Comparison of ENCODE assay signal across 16 cellular contexts in the genomic region with DNA sequence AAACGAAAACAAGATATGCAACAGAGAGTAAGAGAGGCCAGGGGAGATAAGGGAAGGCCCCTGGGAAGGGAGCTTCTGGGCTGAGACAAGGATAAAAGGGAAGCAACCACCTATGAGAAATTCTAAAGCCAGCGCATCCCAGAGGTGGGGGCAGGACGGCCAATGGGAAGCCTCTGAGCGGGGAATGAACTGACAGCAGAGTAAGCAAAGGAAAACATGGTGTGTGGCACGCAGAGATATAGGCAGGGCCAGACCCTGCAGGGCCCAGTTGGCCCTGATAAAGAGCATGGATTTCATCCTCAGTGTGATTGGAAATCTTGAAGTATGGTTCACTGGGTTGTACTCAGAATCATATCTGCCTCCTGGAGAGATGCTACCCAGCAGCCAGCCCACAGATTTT.
DNase-seq lines count a peak whose midpoint lies in the region; ATAC-seq lines count a peak whose summit lies in the region.
"Had no signal": no experiment of that assay in that cellular context is flagged by ENCODE, and none has a peak within 500 bp of the region (broad histone marks: within the 10 kb centered on the region; RNA-seq: fewer than 3 reads in every experiment).

No MANE protein-coding gene starts in this region.

- no CpG with 5 or more reads among the region's 5 CpGs for WGBS in neuronal stem cell (ENCODE audit: extremely low coverage in 2 of 2, insufficient read length in 2 of 2, insufficient replicate concordance in 1 of 2), 2 donors

- no peak overlapping the region for H2BK15ac ChIP-seq in neuronal stem cell (ENCODE audit: low read length)

- peak overlapping the region; percentile 64 for H3K18ac ChIP-seq in neuronal stem cell (ENCODE audit: low read length)

- no peak overlapping the region for H2BK12ac ChIP-seq in neuronal stem cell (ENCODE audit: low read length)

- H2BK120ac ChIP-seq in neuronal stem cell (ENCODE audit: low read depth, low read length) = no peak overlapping the region

- no peak overlapping the region for H3K27ac ChIP-seq in neuronal stem cell (replicated peaks; ENCODE audit: low read length)
- H3K27ac ChIP-seq: BLaER1, PC-9, SJSA1 had no signal

- H3K27me3 ChIP-seq in neuronal stem cell (ENCODE audit: control insufficient read depth in 3 of 3, insufficient read depth in 3 of 3, low read depth in 1 of 3, low read length in 3 of 3) = no peaks in the 10 kb centered on the region
- H3K27me3 ChIP-seq: BLaER1, SJSA1 had no signal

- intact Hi-C loops in Right ventricle myocardium inferior (cut with DNase I) = loop anchor here (5.0 kb wide), 1 partner anchor 69 kb away; no protein-coding TSS in a partner anchor
- intact Hi-C loops in cardiac septum (cut with DNase I) = loop anchor here (5.0 kb wide), 2 partner anchors 69 to 76 kb away; a partner anchor contains a TSS

- peaks cover 8 to 15% of the 10 kb centered on the region in 2 donors for H3K4me1 ChIP-seq in neuronal stem cell (ENCODE audit: control insufficient read depth in 2 of 2, insufficient read depth in 1 of 2, low read depth in 1 of 2, low read length in 2 of 2)

- H2BK5ac ChIP-seq in neuronal stem cell (ENCODE audit: low read length) = no peak overlapping the region

- DNase-seq in Right ventricle myocardium inferior (ENCODE audit: missing footprints) = peak; percentile 30
- no peak for DNase-seq in cardiac septum (ENCODE audit: low spot score)
- DNase-seq in amniotic epithelial cell (ENCODE audit: low read depth) = peak; percentile 34
- DNase-seq in iPS-NIHi7 (ENCODE audit: extremely low spot score) = peak; percentile 55
- DNase-seq in neuronal stem cell (ENCODE audit: low spot score) = no peak
- no peak for DNase-seq in medulla oblongata (ENCODE audit: extremely low spot score)
- no peak for DNase-seq in CD1c-positive myeloid dendritic cell (ENCODE audit: extremely low spot score)
- DNase-seq: CD8-positive, alpha-beta memory T cell; GF-D8; H9; NCI-H1930; NCI-H526 treated with DMSO at 0.1 percent for 48 hours; PC-9 had no signal

- no peak overlapping the region for H2AFZ ChIP-seq in neuronal stem cell (ENCODE audit: low read length)
- H2AFZ ChIP-seq: PC-9 had no signal

- no peak overlapping the region for H3K4ac ChIP-seq in neuronal stem cell (ENCODE audit: low read length)

- peak overlapping the region; percentile 42 for H2AK5ac ChIP-seq in neuronal stem cell (ENCODE audit: low read depth, low read length)

- H3K4me2 ChIP-seq in neuronal stem cell (ENCODE audit: insufficient read depth, low read length, poor library complexity, severe bottlenecking) = no peak overlapping the region
- H3K4me2 ChIP-seq: BLaER1, PC-9 had no signal

- no peaks in the 10 kb centered on the region for H3K9me3 ChIP-seq in neuronal stem cell (replicated peaks in 1 of 2; ENCODE audit: control insufficient read depth in 2 of 2, insufficient read depth in 1 of 2, low read depth in 1 of 2, low read length in 2 of 2)
- H3K9me3 ChIP-seq: BLaER1, SJSA1 had no signal

- H3K36me3 ChIP-seq in neuronal stem cell (replicated peaks in 1 of 2; ENCODE audit: control insufficient read depth in 2 of 2, insufficient read depth in 2 of 2, low read length in 2 of 2) = no peaks in the 10 kb centered on the region
- H3K36me3 ChIP-seq: BLaER1, SJSA1 had no signal

- H3K4me3 ChIP-seq in neuronal stem cell (ENCODE audit: low read length in 2 of 2) = no peak overlapping the region
- H3K4me3 ChIP-seq: BLaER1, PC-9, SJSA1 had no signal

- H3K9ac ChIP-seq in neuronal stem cell (ENCODE audit: low read depth, low read length, poor library complexity) = no peak overlapping the region
- H3K9ac ChIP-seq: BLaER1 had no signal

- no peak overlapping the region for H3K23ac ChIP-seq in neuronal stem cell (ENCODE audit: low read depth, low read length, poor library complexity)

- no peaks in the 10 kb centered on the region for H3K79me1 ChIP-seq in neuronal stem cell (ENCODE audit: low read depth, low read length)

- no peak overlapping the region for H4K8ac ChIP-seq in neuronal stem cell (ENCODE audit: low read depth, low read length)

- no peak overlapping the region for H3K14ac ChIP-seq in neuronal stem cell (ENCODE audit: low read length)

- no peak for ATAC-seq in Right ventricle myocardium inferior
- no peak for ATAC-seq in GM21619 (IDR thresholded peaks at IDR 0.05; ENCODE audit: unreplicated experiment)

- H4K91ac ChIP-seq in neuronal stem cell (ENCODE audit: low read depth, low read length, poor library complexity) = no peak overlapping the region

Comparison
In these comparisons a context has a peak if more than half of its experiments do, and no peak if none do; other contexts are left out.
1. DNase-seq: peak in Right ventricle myocardium inferior (single experiment), amniotic epithelial cell (single experiment) and iPS-NIHi7 (single experiment); none in cardiac septum (single experiment), neuronal stem cell (single experiment), medulla oblongata (single experiment) and CD1c-positive myeloid dendritic cell (single experiment).